16 cellular contexts compared by ENCODE assay signal in the genomic region with DNA sequence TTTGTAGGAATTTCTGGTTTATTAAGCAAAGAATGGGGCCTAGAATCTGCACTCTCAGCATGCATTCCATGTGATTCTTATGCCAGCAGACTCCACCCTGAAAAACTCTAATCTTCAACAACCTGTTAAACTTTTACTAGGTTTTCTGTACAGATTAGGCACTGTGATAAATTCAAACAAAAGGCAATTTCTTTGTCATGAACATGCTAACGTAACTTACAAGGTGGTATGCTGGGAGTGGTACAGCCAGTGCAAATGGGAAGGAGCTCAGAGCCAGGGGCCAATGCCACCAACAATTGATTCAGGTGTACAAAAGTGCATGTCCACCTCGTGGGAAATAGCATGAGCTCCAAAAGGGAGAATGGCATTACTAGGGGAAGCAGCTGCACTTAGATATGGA.
DNase-seq lines count a peak whose midpoint lies in the region; ATAC-seq and TF ChIP-seq lines count a peak whose summit lies in the region.
"Had no signal": no experiment of that assay in that cellular context is flagged by ENCODE, and none has a peak within 500 bp of the region (broad histone marks: within the 10 kb centered on the region; RNA-seq: fewer than 3 reads in every experiment).

No MANE protein-coding gene starts in this region.

- CTCF ChIA-PET in Caco-2 (lab: Charles Lee), result interaction anchor here (0.7 to 1.1 kb wide), 2 partner anchors 83 to 182 kb away, joined by 3 read pairs; a partner anchor contains a TSS

- H3K4me2 ChIP-seq in osteoblast (ENCODE audit: insufficient read depth, low read length), result peak overlapping the region; percentile 2
- H3K4me2 ChIP-seq: GM23338 had no signal

- H3K79me2 ChIP-seq in osteoblast (ENCODE audit: insufficient read depth, low read length), result peaks cover 97% of the 10 kb centered on the region

- H3K36me3 Mint-ChIP-seq in Caco-2 (ENCODE audit: insufficient read depth, unreplicated experiment), result peaks cover 29% of the 10 kb centered on the region
- H3K36me3 Mint-ChIP-seq: CD14-positive monocyte had no signal

- peak overlapping the region; percentile 73 for H3K27ac Mint-ChIP-seq in Caco-2 (ENCODE audit: unreplicated experiment)
- H3K27ac Mint-ChIP-seq: CD14-positive monocyte, GM23338 had no signal

- H2AFZ ChIP-seq in osteoblast (ENCODE audit: low read length), result no peak overlapping the region
- H2AFZ ChIP-seq: GM23338 had no signal

- H3K9me3 ChIP-seq in Caco-2 (peaks cover 7% of the 10 kb centered on the region), osteoblast (ENCODE audit: low read depth, low read length) (no peaks in the 10 kb centered on the region)
- H3K9me3 ChIP-seq: Peyer's patch had no signal

- POLR2A ChIA-PET in Caco-2 (lab: Charles Lee), result no interaction called here

- peak; percentile 50 to 54 for DNase-seq in Caco-2
- DNase-seq in HuH-7 (ENCODE audit: low spot score), result peak; percentile 15
- DNase-seq in left colon, result no peak
- no peak for DNase-seq in osteoblast (ENCODE audit: insufficient read length, low spot score, missing footprints)
- DNase-seq in NCI-H526 treated with DMSO at 0.1 percent for 48 hours (lab: John Stamatoyannopoulos, UW), result no peak
- no peak for DNase-seq in NCI-H1105 (lab: John Stamatoyannopoulos, UW)
- DNase-seq in NCI-H69 (lab: John Stamatoyannopoulos, UW), result no peak
- DNase-seq: DMS153, NCI-H1417, NCI-H187 treated with DMSO at 0.1 percent for 48 hours, NCI-H446 treated with DMSO at 0.1 percent for 48 hours, Peyer's patch had no signal

- H3K4me3 Mint-ChIP-seq in Caco-2 (ENCODE audit: unreplicated experiment), result peak overlapping the region; percentile 48
- H3K4me3 Mint-ChIP-seq: CD14-positive monocyte, GM23338 had no signal

- H3K36me3 ChIP-seq in Caco-2 (ENCODE audit: control insufficient read depth, insufficient read depth, low read length) (no peaks in the 10 kb centered on the region), osteoblast (ENCODE audit: insufficient read depth, low read length) (peaks cover 2% of the 10 kb centered on the region)
- H3K36me3 ChIP-seq: Peyer's patch had no signal

- H4K20me1 ChIP-seq in osteoblast (ENCODE audit: insufficient read depth, low read length), result no peaks in the 10 kb centered on the region

- no TSS peak for BruUV-seq in Caco-2 (replicated peaks; lab: Mats Ljungman, UMichigan)

- H3K27ac ChIP-seq in osteoblast (ENCODE audit: low read depth, low read length), result peak overlapping the region; percentile 66
- H3K27ac ChIP-seq: Peyer's patch had no signal

- TF ChIP-seq CTCF in Caco-2 (IDR thresholded peaks at IDR 0.05; ENCODE audit: insufficient read depth in 1 of 2, low read depth in 1 of 2, low read length in 1 of 2, severe bottlenecking in 1 of 2, unreplicated experiment in 1 of 2), result no peak
- no peak for TF ChIP-seq CTCF in osteoblast (IDR thresholded peaks at IDR 0.05; ENCODE audit: extremely low read depth, low read depth, low read length)

- peaks cover 61% of the 10 kb centered on the region for H3K4me1 Mint-ChIP-seq in Caco-2 (ENCODE audit: low read depth, unreplicated experiment)
- H3K4me1 Mint-ChIP-seq: CD14-positive monocyte had no signal

- H3K27me3 ChIP-seq in Caco-2 (replicated peaks; ENCODE audit: control insufficient read depth, insufficient read depth, low read length), result no peaks in the 10 kb centered on the region
- no peaks in the 10 kb centered on the region for H3K27me3 ChIP-seq in osteoblast (ENCODE audit: insufficient read depth, low read length)
- H3K27me3 ChIP-seq: Peyer's patch had no signal

- H3K9me3 Mint-ChIP-seq in Caco-2 (ENCODE audit: unreplicated experiment), result peaks cover 19% of the 10 kb centered on the region

- intact Hi-C loops in Caco-2 (cut with micrococcal nuclease; ENCODE audit: unreplicated experiment), result loop anchor here (1.0 kb wide), 1 partner anchor 8 kb away; no protein-coding TSS in a partner anchor
- intact Hi-C loops in left colon (cut with DNase I, micrococcal nuclease), result no loop called here

- H3K4me1 ChIP-seq in Caco-2, result peaks cover 43% of the 10 kb centered on the region
- peaks cover 44% of the 10 kb centered on the region for H3K4me1 ChIP-seq in osteoblast (ENCODE audit: insufficient read depth, low read length)

- no peaks in the 10 kb centered on the region for H3K27me3 Mint-ChIP-seq in Caco-2 (ENCODE audit: insufficient read depth, unreplicated experiment)

- H3K4me3 ChIP-seq in Caco-2 (ENCODE audit: low read depth, low read length) (no peak overlapping the region), osteoblast (ENCODE audit: insufficient read depth, low read length) (no peak overlapping the region)
- H3K4me3 ChIP-seq: GM23338, Peyer's patch had no signal

- ATAC-seq in left colon, result peak; percentile 56
- no peak for ATAC-seq in HG03378 (IDR thresholded peaks at IDR 0.05; ENCODE audit: unreplicated experiment)
- ATAC-seq: GM23338, Right ventricle myocardium inferior had no signal

Comparison
In these comparisons a context has a peak if more than half of its experiments do, and no peak if none do; other contexts are left out.
1. DNase-seq: peak in Caco-2 (2 of 2) and HuH-7 (single experiment); none in left colon (0 of 2), osteoblast (single experiment), NCI-H526 treated with DMSO at 0.1 percent for 48 hours (single experiment), NCI-H1105 (single experiment) and NCI-H69 (single experiment).